In genomic region chr20:21102252-21102609, GRCh38 we compare ENCODE assay signal across 8 cellular contexts. TPM values are rescaled to one million over a fixed set of nuclear protein-coding genes. Genes with fewer than 3 reads are reported as not detected.
DNase-seq lines count a peak whose midpoint lies in the region; ATAC-seq and TF ChIP-seq lines count a peak whose summit lies in the region.

No MANE protein-coding gene starts in this region.

- no peak for DNase-seq in T-helper 17 cell
- DNase-seq in right cardiac atrium = peak in 1 of 3 donors; percentile 29
- no peak for DNase-seq in sigmoid colon
- DNase-seq in DMS79 treated with DMSO at 0.1 percent for 48 hours (lab: John Stamatoyannopoulos, UW) = no peak
- DNase-seq in effector CD4-positive, alpha-beta T cell = no peak
- no peak for DNase-seq in cerebellar nuclear complex (lab: John Stamatoyannopoulos, UW)

- peak overlapping the region; percentile 61 for H3K27ac Mint-ChIP-seq in T-helper 17 cell

- peaks cover 3% of the 10 kb centered on the region for H3K9me3 ChIP-seq in T-helper 17 cell (ENCODE audit: control insufficient read depth, low read length, poor library complexity, severe bottlenecking)
- H3K9me3 ChIP-seq in right cardiac atrium (ENCODE audit: control insufficient read depth, low read length) = no peaks in the 10 kb centered on the region
- no peaks in the 10 kb centered on the region for H3K9me3 ChIP-seq in sigmoid colon

- peaks cover 28% of the 10 kb centered on the region for H3K4me1 Mint-ChIP-seq in T-helper 17 cell

- no peak for TF ChIP-seq EP300 in sigmoid colon (IDR thresholded peaks at IDR 0.05)

- peaks cover 64% of the 10 kb centered on the region for H3K27me3 Mint-ChIP-seq in T-helper 17 cell

- TF ChIP-seq CTCF in sigmoid colon (IDR thresholded peaks at IDR 0.05) = no peak

- peaks cover 7% of the 10 kb centered on the region for H3K4me1 ChIP-seq in right cardiac atrium (ENCODE audit: control insufficient read depth, insufficient read depth, low read length)
- peaks cover 0 to 58% (median 54%) of the 10 kb centered on the region in 4 donors for H3K4me1 ChIP-seq in sigmoid colon

- H3K27ac ChIP-seq in right cardiac atrium (ENCODE audit: low read length) = no peak overlapping the region
- peak overlapping the region in 1 of 4 donors; percentile 47 for H3K27ac ChIP-seq in sigmoid colon

- H3K36me3 Mint-ChIP-seq in T-helper 17 cell (ENCODE audit: low read depth) = no peaks in the 10 kb centered on the region

- 2% methylated on average over 13 of the region's 13 CpGs for WGBS in right cardiac atrium
- WGBS in sigmoid colon, 2 donors = 4 to 5% methylated on average over 13 of the region's 13 CpGs

- TF ChIP-seq POLR2A in GM18526 (IDR thresholded peaks at IDR 0.05; ENCODE audit: extremely low read depth, insufficient read length) (peak; percentile 24), sigmoid colon (IDR thresholded peaks at IDR 0.05) (no peak)

- H3K4me3 Mint-ChIP-seq in T-helper 17 cell = peak overlapping the region; percentile 84

- H3K27me3 ChIP-seq in right cardiac atrium (ENCODE audit: control insufficient read depth, insufficient read depth) (no peaks in the 10 kb centered on the region), sigmoid colon (peaks cover 84 to 100% (median 100%) of the 10 kb centered on the region in 3 donors)

- H3K36me3 ChIP-seq in sigmoid colon = no peaks in the 10 kb centered on the region

- peak; percentile 18 for ATAC-seq in T-helper 17 cell
- peak; percentile 41 to 42 for ATAC-seq in right cardiac atrium
- no peak for ATAC-seq in GM21381 (IDR thresholded peaks at IDR 0.05; ENCODE audit: unreplicated experiment)

- H3K4me3 ChIP-seq in right cardiac atrium (ENCODE audit: low read length) = peak overlapping the region; percentile 72
- H3K4me3 ChIP-seq in sigmoid colon = peak overlapping the region; percentile 17 to 44 (median 36)

- intact Hi-C loops in right cardiac atrium (cut with DNase I) (no loop called here), sigmoid colon (cut with DNase I) (loop anchor here (5.0 to 10.0 kb wide), 3 partner anchors 200 to 403 kb away; partner anchors contain the start of genes NKX2-4 and XRN2)

RNA-seq across cellular contexts. Expression of gene LINC00237, which starts 3.9 kb away (rescaled TPM):
- not detected for total RNA-seq in T-helper 17 cell
- total RNA-seq in right cardiac atrium = not detected
- polyA plus RNA-seq in right cardiac atrium = not detected
- not detected for total RNA-seq in sigmoid colon
- not detected for polyA plus RNA-seq in sigmoid colon

RNA-seq across cellular contexts. Expression of gene KIZ, which starts 23.7 kb away (rescaled TPM):
- total RNA-seq in T-helper 17 cell (10 to 100 TPM; 23.0 to 26.9 TPM), right cardiac atrium (10 to 100 TPM; 17.1 to 37.7 (median 24.0) TPM), sigmoid colon (100 to 1,000 TPM; 171 to 291 (median 193) TPM)
- polyA plus RNA-seq in right cardiac atrium (16.1 TPM), sigmoid colon (10 to 100 TPM in 1 of 3 donors, 1 to 10 TPM in 2; 5.1 to 15.0 (median 9.4) TPM)

Comparison
In these comparisons a context has a peak if more than half of its experiments do, and no peak if none do; other contexts are left out.
1. RNA of gene KIZ, which starts 23.7 kb away (total RNA-seq): 171 to 291 TPM in sigmoid colon; 17.1 to 37.7 TPM in right cardiac atrium and 23.0 to 26.9 TPM in T-helper 17 cell; every median in the first group is over 4 times any median in the second.